1 cellular context compared by ENCODE assay signal in the genomic region with DNA sequence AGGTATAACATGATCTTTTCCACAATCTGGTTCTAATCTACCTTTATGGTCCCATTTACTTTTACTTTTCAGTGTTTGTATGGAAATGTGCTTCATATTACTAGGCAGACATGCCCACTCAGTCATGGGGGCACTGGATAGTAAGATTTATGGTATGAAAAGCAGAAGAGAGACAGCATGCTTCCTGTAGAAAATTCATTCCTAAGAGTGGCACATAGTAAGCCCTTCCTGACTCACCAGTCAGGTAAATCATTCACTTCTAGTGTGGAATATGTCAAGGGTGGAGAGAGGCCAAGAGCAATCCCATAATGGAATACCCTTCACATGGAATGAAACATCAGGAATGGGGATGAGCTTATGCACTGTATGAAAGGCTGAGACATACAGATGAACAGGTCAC.
A peak's percentile ranks its signal among the peaks of the same experiment; 100 is the strongest.
TF ChIP-seq lines count a peak whose summit lies in the region.

No MANE protein-coding gene starts in this region.

TF ChIP-seq in HepG2, 621 proteins besides CTCF, POLR2A, EP300 and RAD21 (continued from another document and continues in another):
- TF ChIP-seq ARID5B (CRISPR knock-in tag; IDR thresholded peaks at IDR 0.05) (peak; percentile 70), SIX4 (CRISPR knock-in tag; IDR thresholded peaks at IDR 0.05) (no peak), ZNF720 (CRISPR knock-in tag; IDR thresholded peaks at IDR 0.05) (no peak), ZNF282 (IDR thresholded peaks at IDR 0.05; ENCODE audit: partially characterized antibody) (no peak), FOXA3 (CRISPR knock-in tag; IDR thresholded peaks at IDR 0.05) (no peak), SOX13 (IDR thresholded peaks at IDR 0.05) (no peak), SOX13 (CRISPR knock-in tag; conservative IDR thresholded peaks at IDR 0.05 in 1 of 2, IDR thresholded peaks at IDR 0.05 in 1 of 2) (0 out of 4 replicates have a peak, but pooled peaks of 1 of the 2 experiments have one; percentile 23), TEAD3 (CRISPR knock-in tag; optimal IDR thresholded peaks at IDR 0.05; ENCODE audit: borderline replicate concordance) (peak; percentile 71), PHF5A (CRISPR knock-in tag; IDR thresholded peaks at IDR 0.05; ENCODE audit: low read depth, unreplicated experiment) (no peak), ASH2L (IDR thresholded peaks at IDR 0.05; ENCODE audit: insufficient read length, low read depth, low read length) (peak; percentile 57), PHF21A (CRISPR knock-in tag; IDR thresholded peaks at IDR 0.05) (no peak), TIGD3 (CRISPR knock-in tag; IDR thresholded peaks at IDR 0.05; ENCODE audit: borderline replicate concordance) (no peak), ZNF562 (CRISPR knock-in tag; IDR thresholded peaks at IDR 0.05; ENCODE audit: borderline replicate concordance) (no peak), ZNF780A (CRISPR knock-in tag; IDR thresholded peaks at IDR 0.05) (no peak), HNRNPUL1 (IDR thresholded peaks at IDR 0.05; ENCODE audit: low read depth, low read length) (no peak), JDP2 (CRISPR knock-in tag; IDR thresholded peaks at IDR 0.05; ENCODE audit: borderline replicate concordance) (no peak), ZNF33B (CRISPR knock-in tag; IDR thresholded peaks at IDR 0.05) (no peak), DRAP1 (CRISPR knock-in tag; IDR thresholded peaks at IDR 0.05) (no peak), MTF2 (CRISPR knock-in tag; IDR thresholded peaks at IDR 0.05; ENCODE audit: borderline replicate concordance) (no peak), HIC2 (CRISPR knock-in tag; IDR thresholded peaks at IDR 0.05; ENCODE audit: low read depth) (peak; percentile 34; the same call in 1 of the 2 replicates), TBX2 (CRISPR knock-in tag; IDR thresholded peaks at IDR 0.05; ENCODE audit: borderline replicate concordance) (no peak), TCF7 (IDR thresholded peaks at IDR 0.05; ENCODE audit: low read depth) (no peak), FOSL1 (CRISPR knock-in tag; IDR thresholded peaks at IDR 0.05; ENCODE audit: borderline replicate concordance) (no peak), ETV5 (CRISPR knock-in tag; IDR thresholded peaks at IDR 0.05; ENCODE audit: borderline replicate concordance) (peak; percentile 23; the same call in 1 of the 2 replicates), ZBTB34 (CRISPR knock-in tag; IDR thresholded peaks at IDR 0.05) (no peak), YEATS2 (CRISPR knock-in tag; IDR thresholded peaks at IDR 0.05; ENCODE audit: borderline replicate concordance) (no peak), ZSCAN22 (CRISPR knock-in tag; IDR thresholded peaks at IDR 0.05) (no peak), PRDM10 (CRISPR knock-in tag; IDR thresholded peaks at IDR 0.05; ENCODE audit: low read depth) (peak; percentile 37; the same call in 1 of the 2 replicates), ZNF24 (IDR thresholded peaks at IDR 0.05) (0 out of 2 replicates have a peak, but pooled peaks have one; percentile 25), ZNF83 (CRISPR knock-in tag; IDR thresholded peaks at IDR 0.05; ENCODE audit: borderline replicate concordance) (no peak), HOXA3 (CRISPR knock-in tag; IDR thresholded peaks at IDR 0.05) (no peak), ZIK1 (CRISPR knock-in tag; IDR thresholded peaks at IDR 0.05; ENCODE audit: borderline replicate concordance, low read depth) (no peak), MXD3 (CRISPR knock-in tag; IDR thresholded peaks at IDR 0.05) (no peak), KLF15 (CRISPR knock-in tag; IDR thresholded peaks at IDR 0.05; ENCODE audit: borderline replicate concordance) (no peak), ZNF44 (CRISPR knock-in tag; IDR thresholded peaks at IDR 0.05) (no peak), POLR2AphosphoS2 (IDR thresholded peaks at IDR 0.05; ENCODE audit: low read depth, low read length) (no peak), ZNF570 (CRISPR knock-in tag; IDR thresholded peaks at IDR 0.05; ENCODE audit: borderline replicate concordance) (no peak), MAZ (IDR thresholded peaks at IDR 0.05; ENCODE audit: borderline replicate concordance, low read depth, low read length) (no peak), MAZ (CRISPR knock-in tag; IDR thresholded peaks at IDR 0.05; ENCODE audit: low read depth) (no peak), SSRP1 (CRISPR knock-in tag; IDR thresholded peaks at IDR 0.05) (no peak), ZNF713 (CRISPR knock-in tag; IDR thresholded peaks at IDR 0.05) (no peak)
- TF ChIP-seq, protein P1, sequence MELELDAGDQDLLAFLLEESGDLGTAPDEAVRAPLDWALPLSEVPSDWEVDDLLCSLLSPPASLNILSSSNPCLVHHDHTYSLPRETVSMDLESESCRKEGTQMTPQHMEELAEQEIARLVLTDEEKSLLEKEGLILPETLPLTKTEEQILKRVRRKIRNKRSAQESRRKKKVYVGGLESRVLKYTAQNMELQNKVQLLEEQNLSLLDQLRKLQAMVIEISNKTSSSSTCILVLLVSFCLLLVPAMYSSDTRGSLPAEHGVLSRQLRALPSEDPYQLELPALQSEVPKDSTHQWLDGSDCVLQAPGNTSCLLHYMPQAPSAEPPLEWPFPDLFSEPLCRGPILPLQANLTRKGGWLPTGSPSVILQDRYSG (CRISPR knock-in tag; IDR thresholded peaks at IDR 0.05), result no peak
- TF ChIP-seq, protein P2, sequence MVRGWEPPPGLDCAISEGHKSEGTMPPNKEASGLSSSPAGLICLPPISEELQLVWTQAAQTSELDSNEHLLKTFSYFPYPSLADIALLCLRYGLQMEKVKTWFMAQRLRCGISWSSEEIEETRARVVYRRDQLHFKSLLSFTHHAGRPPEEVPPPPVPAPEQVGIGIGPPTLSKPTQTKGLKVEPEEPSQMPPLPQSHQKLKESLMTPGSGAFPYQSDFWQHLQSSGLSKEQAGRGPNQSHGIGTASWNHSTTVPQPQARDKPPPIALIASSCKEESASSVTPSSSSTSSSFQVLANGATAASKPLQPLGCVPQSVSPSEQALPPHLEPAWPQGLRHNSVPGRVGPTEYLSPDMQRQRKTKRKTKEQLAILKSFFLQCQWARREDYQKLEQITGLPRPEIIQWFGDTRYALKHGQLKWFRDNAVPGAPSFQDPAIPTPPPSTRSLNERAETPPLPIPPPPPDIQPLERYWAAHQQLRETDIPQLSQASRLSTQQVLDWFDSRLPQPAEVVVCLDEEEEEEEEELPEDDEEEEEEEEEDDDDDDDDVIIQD (CRISPR knock-in tag; IDR thresholded peaks at IDR 0.05; ENCODE audit: low read depth), result peak; percentile 86
- TF ChIP-seq, protein P3, sequence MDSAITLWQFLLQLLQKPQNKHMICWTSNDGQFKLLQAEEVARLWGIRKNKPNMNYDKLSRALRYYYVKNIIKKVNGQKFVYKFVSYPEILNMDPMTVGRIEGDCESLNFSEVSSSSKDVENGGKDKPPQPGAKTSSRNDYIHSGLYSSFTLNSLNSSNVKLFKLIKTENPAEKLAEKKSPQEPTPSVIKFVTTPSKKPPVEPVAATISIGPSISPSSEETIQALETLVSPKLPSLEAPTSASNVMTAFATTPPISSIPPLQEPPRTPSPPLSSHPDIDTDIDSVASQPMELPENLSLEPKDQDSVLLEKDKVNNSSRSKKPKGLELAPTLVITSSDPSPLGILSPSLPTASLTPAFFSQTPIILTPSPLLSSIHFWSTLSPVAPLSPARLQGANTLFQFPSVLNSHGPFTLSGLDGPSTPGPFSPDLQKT (CRISPR knock-in tag; IDR thresholded peaks at IDR 0.05; ENCODE audit: borderline replicate concordance), result no peak
